In the genomic region with DNA sequence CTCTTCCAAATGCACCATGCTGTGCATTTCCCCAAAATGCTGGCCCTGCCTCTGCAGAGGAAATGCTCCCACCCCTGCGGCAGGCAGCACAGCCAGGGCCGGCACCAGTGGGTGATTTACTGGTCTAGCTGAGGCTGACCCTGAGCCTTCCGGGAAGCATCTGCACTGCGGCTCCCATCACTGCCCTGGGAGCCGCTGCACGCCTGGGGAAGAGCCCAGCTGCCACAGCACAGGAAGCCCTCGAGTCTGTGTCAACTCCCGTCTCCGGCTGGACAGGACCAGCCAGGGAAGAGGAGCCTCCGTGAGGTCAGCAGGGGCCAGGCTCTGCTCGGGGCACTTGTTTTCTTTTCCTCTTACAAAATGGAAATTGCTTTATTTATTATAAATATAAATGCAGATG, we compare ENCODE assay signal across 11 cellular contexts. TPM values are rescaled to one million over a fixed set of nuclear protein-coding genes. Genes with fewer than 3 reads are reported as not detected.
DNase-seq lines count a peak whose midpoint lies in the region; ATAC-seq and TF ChIP-seq lines count a peak whose summit lies in the region.
"Had no signal": no experiment of that assay in that cellular context is flagged by ENCODE, and none has a peak within 500 bp of the region (broad histone marks: within the 10 kb centered on the region; RNA-seq: fewer than 3 reads in every experiment).

No MANE protein-coding gene starts in this region.

- DNase-seq in activated T-cell treated with anti-CD3 and anti-CD28 coated beads, Interleukin-2, amount 50 U/mL, for 72 hours = no peak
- DNase-seq in activated T-cell treated with anti-CD3 and anti-CD28 coated beads, Interleukin-2, amount 50 U/mL, for 4 hours = no peak
- DNase-seq in WERI-Rb-1 (peak; percentile 82), upper lobe of left lung (peak; percentile 37 to 65), SW 1271 (lab: John Stamatoyannopoulos, UW) (no peak), NCI-H226 (no peak)
- DNase-seq: COR-L47; stimulated activated naive CD4-positive, alpha-beta T cell treated with Interleukin-2 at 50 U/mL for 16 hours had no signal

- no peaks in the 10 kb centered on the region for H3K27me3 Mint-ChIP-seq in activated T-cell treated with anti-CD3 and anti-CD28 coated beads, Interleukin-2, amount 50 U/mL, for 72 hours (ENCODE audit: low read depth)
- no peaks in the 10 kb centered on the region for H3K27me3 Mint-ChIP-seq in activated T-cell treated with anti-CD3 and anti-CD28 coated beads, Interleukin-2, amount 50 U/mL, for 4 hours (ENCODE audit: low read depth)

- no peak overlapping the region for H3K9ac ChIP-seq in liver (ENCODE audit: low read depth in 1 of 2, low read length in 2 of 2)

- peaks cover 5% of the 10 kb centered on the region in 2 donors for H3K36me3 Mint-ChIP-seq in activated T-cell treated with anti-CD3 and anti-CD28 coated beads, Interleukin-2, amount 50 U/mL, for 72 hours (ENCODE audit: insufficient read depth in 2 of 2)
- peaks cover 3% of the 10 kb centered on the region for H3K36me3 Mint-ChIP-seq in activated T-cell treated with anti-CD3 and anti-CD28 coated beads, Interleukin-2, amount 50 U/mL, for 4 hours (ENCODE audit: insufficient read depth)

- H3K27ac ChIP-seq in WERI-Rb-1 (peak overlapping the region; percentile 21), liver (ENCODE audit: low read depth in 1 of 2, low read length in 2 of 2) (no peak overlapping the region), upper lobe of left lung (peak overlapping the region in 3 of 4 donors; percentile 4 to 40 (median 32))
- H3K27ac ChIP-seq: foreskin keratinocyte had no signal

- H3K9me3 ChIP-seq in WERI-Rb-1 (ENCODE audit: severe bottlenecking) = peaks cover 28% of the 10 kb centered on the region
- no peaks in the 10 kb centered on the region for H3K9me3 ChIP-seq in liver (ENCODE audit: control insufficient read depth in 4 of 4, low read length in 3 of 4)
- H3K9me3 ChIP-seq in upper lobe of left lung = no peaks in the 10 kb centered on the region

- TF ChIP-seq EP300 in upper lobe of left lung (IDR thresholded peaks at IDR 0.05) = peak in 1 of 4 donors; percentile 3

- H3K9me3 Mint-ChIP-seq in activated T-cell treated with anti-CD3 and anti-CD28 coated beads, Interleukin-2, amount 50 U/mL, for 72 hours = peaks cover 0 to 3% of the 10 kb centered on the region in 2 donors
- peaks cover 4% of the 10 kb centered on the region for H3K9me3 Mint-ChIP-seq in activated T-cell treated with anti-CD3 and anti-CD28 coated beads, Interleukin-2, amount 50 U/mL, for 4 hours

- H3K27me3 ChIP-seq in WERI-Rb-1 (ENCODE audit: insufficient read depth, low read depth, severe bottlenecking) = no peaks in the 10 kb centered on the region
- H3K27me3 ChIP-seq in liver (ENCODE audit: control insufficient read depth in 4 of 4, insufficient read depth in 4 of 4, low read length in 3 of 4) = no peaks in the 10 kb centered on the region
- no peaks in the 10 kb centered on the region for H3K27me3 ChIP-seq in upper lobe of left lung
- H3K27me3 ChIP-seq: foreskin keratinocyte had no signal

- H3K36me3 ChIP-seq in WERI-Rb-1 (no peaks in the 10 kb centered on the region; the same call in 1 of the 2 replicates), liver (ENCODE audit: control insufficient read depth in 4 of 4, insufficient read depth in 3 of 4, low read depth in 1 of 4, low read length in 3 of 4) (no peaks in the 10 kb centered on the region), upper lobe of left lung (no peaks in the 10 kb centered on the region)

- TF ChIP-seq POLR2A in upper lobe of left lung (IDR thresholded peaks at IDR 0.05) = no peak

- TF ChIP-seq CTCF in WERI-Rb-1 (IDR thresholded peaks at IDR 0.05; ENCODE audit: low read depth, low read length) (no peak), liver (IDR thresholded peaks at IDR 0.05; ENCODE audit: low read depth, low read length, missing input control) (no peak), upper lobe of left lung (IDR thresholded peaks at IDR 0.05) (no peak)

- H3K4me1 ChIP-seq in liver (ENCODE audit: control insufficient read depth in 4 of 4, insufficient read depth in 4 of 4, low read length in 3 of 4) (peaks cover 3 to 10% (median 3%) of the 10 kb centered on the region in 4 donors), upper lobe of left lung (peaks cover 13 to 26% (median 20%) of the 10 kb centered on the region in 4 donors)
- H3K4me1 ChIP-seq: foreskin keratinocyte had no signal

- H3K27ac Mint-ChIP-seq in activated T-cell treated with anti-CD3 and anti-CD28 coated beads, Interleukin-2, amount 50 U/mL, for 72 hours = no peak overlapping the region

- WGBS in liver = 62% methylated on average over 11 of the region's 11 CpGs
- WGBS in upper lobe of left lung, 2 donors = 46 to 48% methylated on average over 6 to 11 of the region's 11 CpGs

- peak overlapping the region; percentile 25 to 73 for H3K4me3 Mint-ChIP-seq in activated T-cell treated with anti-CD3 and anti-CD28 coated beads, Interleukin-2, amount 50 U/mL, for 72 hours
- no peak overlapping the region for H3K4me3 Mint-ChIP-seq in activated T-cell treated with anti-CD3 and anti-CD28 coated beads, Interleukin-2, amount 50 U/mL, for 4 hours

- ATAC-seq in activated T-cell treated with anti-CD3 and anti-CD28 coated beads, Interleukin-2, amount 50 U/mL, for 72 hours (replicated peaks in 1 of 2) = no peak
- no peak for ATAC-seq in activated T-cell treated with anti-CD3 and anti-CD28 coated beads, Interleukin-2, amount 50 U/mL, for 4 hours
- peak; percentile 56 to 64 for ATAC-seq in upper lobe of left lung (ENCODE audit: low FRiP score in 2 of 2)
- ATAC-seq in HG02642 (IDR thresholded peaks at IDR 0.05; ENCODE audit: poor library complexity, unreplicated experiment) = no peak

- H3K4me1 Mint-ChIP-seq in activated T-cell treated with anti-CD3 and anti-CD28 coated beads, Interleukin-2, amount 50 U/mL, for 72 hours (ENCODE audit: low read depth) = peaks cover 46% of the 10 kb centered on the region
- peaks cover 45% of the 10 kb centered on the region for H3K4me1 Mint-ChIP-seq in activated T-cell treated with anti-CD3 and anti-CD28 coated beads, Interleukin-2, amount 50 U/mL, for 4 hours (ENCODE audit: low read depth)

- peak in 1 of 2 donors; percentile 25 for TF ChIP-seq RAD21 in liver (IDR thresholded peaks at IDR 0.05)

- H3K4me3 ChIP-seq in WERI-Rb-1 (ENCODE audit: low read depth, low read length) (no peak overlapping the region), liver (ENCODE audit: low read depth in 1 of 3, low read length in 3 of 3) (no peak overlapping the region), upper lobe of left lung (no peak overlapping the region)

TF ChIP-seq in liver, 16 proteins besides CTCF, POLR2A, EP300 and RAD21:
- TF ChIP-seq FOXA2 (IDR thresholded peaks at IDR 0.05) (no peak), ATF3 (IDR thresholded peaks at IDR 0.05) (no peak), FOXA1 (IDR thresholded peaks at IDR 0.05) (no peak), NR2F2 (IDR thresholded peaks at IDR 0.05) (peak; percentile 97), JUND (IDR thresholded peaks at IDR 0.05) (no peak), EGR1 (IDR thresholded peaks at IDR 0.05; ENCODE audit: low read depth in 2 of 2) (no peak), HNF4A (conservative IDR thresholded peaks at IDR 0.05) (no peak), YY1 (IDR thresholded peaks at IDR 0.05) (no peak), SP1 (IDR thresholded peaks at IDR 0.05) (peak; percentile 24), RXRA (IDR thresholded peaks at IDR 0.05) (no peak), HNF4G (IDR thresholded peaks at IDR 0.05) (no peak)
- TF ChIP-seq, protein P1, sequence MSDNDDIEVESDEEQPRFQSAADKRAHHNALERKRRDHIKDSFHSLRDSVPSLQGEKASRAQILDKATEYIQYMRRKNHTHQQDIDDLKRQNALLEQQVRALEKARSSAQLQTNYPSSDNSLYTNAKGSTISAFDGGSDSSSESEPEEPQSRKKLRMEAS (IDR thresholded peaks at IDR 0.05) = no peak
- TF ChIP-seq, protein P2, sequence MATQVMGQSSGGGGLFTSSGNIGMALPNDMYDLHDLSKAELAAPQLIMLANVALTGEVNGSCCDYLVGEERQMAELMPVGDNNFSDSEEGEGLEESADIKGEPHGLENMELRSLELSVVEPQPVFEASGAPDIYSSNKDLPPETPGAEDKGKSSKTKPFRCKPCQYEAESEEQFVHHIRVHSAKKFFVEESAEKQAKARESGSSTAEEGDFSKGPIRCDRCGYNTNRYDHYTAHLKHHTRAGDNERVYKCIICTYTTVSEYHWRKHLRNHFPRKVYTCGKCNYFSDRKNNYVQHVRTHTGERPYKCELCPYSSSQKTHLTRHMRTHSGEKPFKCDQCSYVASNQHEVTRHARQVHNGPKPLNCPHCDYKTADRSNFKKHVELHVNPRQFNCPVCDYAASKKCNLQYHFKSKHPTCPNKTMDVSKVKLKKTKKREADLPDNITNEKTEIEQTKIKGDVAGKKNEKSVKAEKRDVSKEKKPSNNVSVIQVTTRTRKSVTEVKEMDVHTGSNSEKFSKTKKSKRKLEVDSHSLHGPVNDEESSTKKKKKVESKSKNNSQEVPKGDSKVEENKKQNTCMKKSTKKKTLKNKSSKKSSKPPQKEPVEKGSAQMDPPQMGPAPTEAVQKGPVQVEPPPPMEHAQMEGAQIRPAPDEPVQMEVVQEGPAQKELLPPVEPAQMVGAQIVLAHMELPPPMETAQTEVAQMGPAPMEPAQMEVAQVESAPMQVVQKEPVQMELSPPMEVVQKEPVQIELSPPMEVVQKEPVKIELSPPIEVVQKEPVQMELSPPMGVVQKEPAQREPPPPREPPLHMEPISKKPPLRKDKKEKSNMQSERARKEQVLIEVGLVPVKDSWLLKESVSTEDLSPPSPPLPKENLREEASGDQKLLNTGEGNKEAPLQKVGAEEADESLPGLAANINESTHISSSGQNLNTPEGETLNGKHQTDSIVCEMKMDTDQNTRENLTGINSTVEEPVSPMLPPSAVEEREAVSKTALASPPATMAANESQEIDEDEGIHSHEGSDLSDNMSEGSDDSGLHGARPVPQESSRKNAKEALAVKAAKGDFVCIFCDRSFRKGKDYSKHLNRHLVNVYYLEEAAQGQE (IDR thresholded peaks at IDR 0.05) = no peak
TF ChIP-seq in liver: peak in this region for 2.

RNA-seq across cellular contexts. Expression of gene EEIG1, which starts 25.1 kb away (rescaled TPM):
- total RNA-seq in activated T-cell treated with anti-CD3 and anti-CD28 coated beads, Interleukin-2, amount 50 U/mL, for 72 hours = 10 to 100 TPM; 59.2 to 75.1 TPM
- total RNA-seq in activated T-cell treated with anti-CD3 and anti-CD28 coated beads, Interleukin-2, amount 50 U/mL, for 4 hours = 10 to 100 TPM; 75.5 to 87.3 (median 86.0) TPM
- total RNA-seq in liver (10 to 100 TPM in 1 of 2 donors, 1 to 10 TPM in 1; 4.9 to 14.3 TPM), upper lobe of left lung (10 to 100 TPM; 17.8 to 60.7 (median 48.0) TPM)
- polyA plus RNA-seq in liver = 10 to 100 TPM in 1 of 2 donors, 1 to 10 TPM in 1; 6.7 to 11.2 TPM

Comparison
In these comparisons a context has a peak if more than half of its experiments do, and no peak if none do; other contexts are left out.
1. ATAC-seq: peak in upper lobe of left lung (2 of 2); none in activated T-cell treated with anti-CD3 and anti-CD28 coated beads, Interleukin-2, amount 50 U/mL, for 72 hours (0 of 2), activated T-cell treated with anti-CD3 and anti-CD28 coated beads, Interleukin-2, amount 50 U/mL, for 4 hours (0 of 2) and HG02642 (single experiment).
2. DNase-seq: peak in WERI-Rb-1 (single experiment) and upper lobe of left lung (2 of 2); none in activated T-cell treated with anti-CD3 and anti-CD28 coated beads, Interleukin-2, amount 50 U/mL, for 72 hours (0 of 2), activated T-cell treated with anti-CD3 and anti-CD28 coated beads, Interleukin-2, amount 50 U/mL, for 4 hours (single experiment), SW 1271 (0 of 2) and NCI-H226 (single experiment).
3. H3K27ac ChIP-seq: peak in WERI-Rb-1 (single experiment) and upper lobe of left lung (3 of 4); none in liver (0 of 2).